ENCODE assay signal across 10 cellular contexts in the genomic region with DNA sequence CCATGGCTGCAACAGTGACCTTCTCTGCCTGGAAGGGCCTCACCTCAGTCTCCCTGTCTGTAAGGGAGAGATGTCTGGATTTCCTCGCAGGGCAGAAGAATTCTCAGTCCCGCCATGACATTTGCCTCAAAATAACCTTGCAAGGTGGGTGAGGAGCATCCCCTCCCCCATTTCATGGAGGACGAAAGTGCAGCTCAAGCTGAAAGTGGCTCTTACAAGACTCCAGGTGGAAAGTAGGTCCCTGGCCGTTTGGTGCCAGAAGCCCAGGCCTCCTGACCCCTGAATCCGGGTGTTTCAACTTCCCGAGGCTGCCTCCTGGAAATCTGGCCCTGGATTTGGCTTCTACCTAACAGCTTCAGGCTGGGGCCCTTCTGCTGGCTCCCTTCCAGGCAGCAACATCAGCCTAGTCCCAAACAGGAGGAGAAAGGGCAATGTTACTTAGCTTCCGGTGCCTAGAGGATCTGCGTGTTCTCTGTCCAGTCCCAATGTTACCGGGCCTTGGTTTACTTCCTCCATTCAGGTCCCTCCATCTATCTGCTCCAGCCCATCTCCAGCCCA. TPM values are rescaled to one million over a fixed set of nuclear protein-coding genes. Genes with fewer than 3 reads are reported as not detected.
DNase-seq lines count a peak whose midpoint lies in the region; ATAC-seq, FAIRE-seq and TF ChIP-seq lines count a peak whose summit lies in the region.
"Had no signal": no experiment of that assay in that cellular context is flagged by ENCODE, and none has a peak within 500 bp of the region (broad histone marks: within the 10 kb centered on the region; RNA-seq: fewer than 3 reads in every experiment).

No MANE protein-coding gene starts in this region.

- H3K4me2 ChIP-seq in skeletal muscle satellite cell (ENCODE audit: low read length) = peak overlapping the region; percentile 93

- no peaks in the 10 kb centered on the region for H3K9me3 ChIP-seq in skeletal muscle satellite cell (replicated peaks; ENCODE audit: low read length)
- H3K9me3 ChIP-seq in pancreas = no peaks in the 10 kb centered on the region
- H3K9me3 ChIP-seq: mucosa of descending colon had no signal

- H3K4me3 ChIP-seq in H7 (ENCODE audit: insufficient read depth, low read depth, low read length) (peak overlapping the region; percentile 46; the same call in 1 of the 2 replicates), skeletal muscle satellite cell (ENCODE audit: low read length) (no peak overlapping the region), pancreas (no peak overlapping the region)
- H3K4me3 ChIP-seq: mucosa of descending colon had no signal

- H3K27me3 ChIP-seq in H7 (ENCODE audit: control insufficient read depth, insufficient read depth, low read length) (peaks cover 9% of the 10 kb centered on the region), skeletal muscle satellite cell (ENCODE audit: control insufficient read depth, insufficient read depth, low read length) (no peaks in the 10 kb centered on the region), pancreas (peaks cover 0 to 2% (median 0%) of the 10 kb centered on the region in 4 donors)

- H3K9ac ChIP-seq in skeletal muscle satellite cell (ENCODE audit: low read depth, low read length) = peak overlapping the region; percentile 76

- intact Hi-C loops in left ventricle myocardium superior (cut with micrococcal nuclease) = no loop called here
- intact Hi-C loops in pancreas (cut with DNase I) = no loop called here

- H3K27ac ChIP-seq in pancreas = no peak overlapping the region

- DNase-seq in H7 = peak; percentile 77
- DNase-seq in SHP77 (lab: John Stamatoyannopoulos, UW) = peak; percentile 27 to 67
- DNase-seq in left ventricle myocardium superior = peak; percentile 57
- DNase-seq in activated CD4-positive, alpha-beta T cell treated with anti-CD3 and anti-CD28 coated beads, Interleukin-2, amount 50 U/mL, for 48 hours = no peak
- no peak for DNase-seq in pancreas
- DNase-seq: KG1 had no signal

- peaks cover 28% of the 10 kb centered on the region for H3K4me1 ChIP-seq in skeletal muscle satellite cell (ENCODE audit: control insufficient read depth, insufficient read depth, low read length)
- H3K4me1 ChIP-seq in pancreas = no peaks in the 10 kb centered on the region

- no peak for ATAC-seq in left ventricle myocardium superior
- ATAC-seq in pancreas = no peak
- ATAC-seq in GM21367 (IDR thresholded peaks at IDR 0.05; ENCODE audit: unreplicated experiment) = no peak
- ATAC-seq in HG03439 (IDR thresholded peaks at IDR 0.05; ENCODE audit: unreplicated experiment) = no peak

- FAIRE-seq in pancreas (lab: Jason Lieb, UNC) = no peak

- WGBS in pancreas, 2 donors = 77 to 82% methylated on average over 9 of the region's 9 CpGs

- no peaks in the 10 kb centered on the region for H3K36me3 ChIP-seq in H7 (replicated peaks; ENCODE audit: control insufficient read depth, insufficient read depth, low read length)
- no peaks in the 10 kb centered on the region for H3K36me3 ChIP-seq in skeletal muscle satellite cell (ENCODE audit: insufficient read depth, low read length)
- no peaks in the 10 kb centered on the region for H3K36me3 ChIP-seq in pancreas

- TF ChIP-seq CTCF in pancreas (IDR thresholded peaks at IDR 0.05) = no peak

RNA-seq across cellular contexts. Expression of gene CSPG4, which starts 0.8 kb away (rescaled TPM):
- total RNA-seq in H7 (2014; rRNA removed; shearing (Covaris generic)) = 4.3 and 5.0 TPM in 2 replicates
- total RNA-seq in left ventricle myocardium superior (5.2 TPM), pancreas (1 to 10 TPM in 2 of 6 donors, under 1 TPM in 4; 0.35 to 1.2 (median 0.95) TPM)
- 7.6 and 13.1 TPM in 2 replicates for total RNA-seq in skeletal muscle satellite cell (2012; rRNA removed)
- 1 to 10 TPM; 2.9 to 3.1 TPM for polyA plus RNA-seq in pancreas

Comparison
In these comparisons a context has a peak if more than half of its experiments do, and no peak if none do; other contexts are left out.
1. DNase-seq: peak in H7 (single experiment), SHP77 (2 of 2) and left ventricle myocardium superior (single experiment); none in activated CD4-positive, alpha-beta T cell treated with anti-CD3 and anti-CD28 coated beads, Interleukin-2, amount 50 U/mL, for 48 hours (0 of 2) and pancreas (0 of 6).